8 cellular contexts compared by ENCODE assay signal in the genomic region with DNA sequence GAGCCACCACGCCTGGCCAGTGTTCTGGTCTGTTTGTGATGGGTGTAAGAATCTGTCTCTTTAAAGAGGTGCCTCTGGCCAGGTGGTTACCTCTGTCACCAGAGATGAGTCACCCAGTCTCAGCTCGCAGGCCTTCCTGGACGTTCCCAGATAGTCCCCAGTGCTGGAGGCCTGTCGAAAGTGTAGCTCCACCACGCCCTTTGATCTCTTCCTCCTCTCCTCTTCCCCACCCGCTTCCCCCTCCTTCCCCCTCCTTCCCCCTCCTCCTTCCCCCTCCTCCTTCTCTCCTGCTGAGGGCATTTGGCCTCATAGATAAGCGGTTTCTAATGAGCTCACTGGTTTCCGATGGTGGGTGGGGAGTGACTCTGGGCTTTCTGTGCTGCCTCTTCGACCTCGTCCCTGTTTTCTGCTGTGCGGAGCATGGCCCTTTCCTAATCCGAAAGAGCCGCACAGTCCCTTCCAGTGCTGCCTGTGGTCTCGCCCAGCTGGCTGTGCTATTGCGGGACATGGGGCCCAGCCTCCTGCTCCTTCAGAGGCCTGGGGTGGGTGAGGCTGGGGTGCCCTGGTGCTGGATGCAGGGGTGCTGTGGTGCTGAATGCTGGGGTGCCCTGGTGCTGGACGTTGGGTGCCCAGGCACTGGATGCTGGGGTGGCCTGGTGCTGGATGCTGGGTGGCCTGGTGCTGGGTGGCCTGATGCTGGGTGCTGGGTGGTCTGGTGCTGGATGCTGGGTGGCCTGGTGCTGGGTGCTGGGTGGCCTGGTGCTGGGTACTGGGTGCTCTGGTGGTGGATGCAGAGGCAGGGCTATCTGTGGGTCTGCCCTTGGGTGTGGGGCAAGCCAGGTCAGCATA. TPM values are rescaled to one million over a fixed set of nuclear protein-coding genes. Genes with fewer than 3 reads are reported as not detected.
DNase-seq lines count a peak whose midpoint lies in the region; ATAC-seq and TF ChIP-seq lines count a peak whose summit lies in the region.

No MANE protein-coding gene starts in this region.

- peaks cover 7% of the 10 kb centered on the region for H3K4me1 ChIP-seq in BE2C
- peaks cover 21 to 66% (median 50%) of the 10 kb centered on the region in 9 donors for H3K4me1 ChIP-seq in heart right ventricle
- H3K4me1 ChIP-seq in HAP-1, result peaks cover 7% of the 10 kb centered on the region

- H3K4me3 Mint-ChIP-seq in activated B cell treated with CpG ODN at 0.5 μM for 24 hours, result no peak overlapping the region
- H3K4me3 Mint-ChIP-seq in stimulated activated naive CD8-positive, alpha-beta T cell treated with anti-CD3 and anti-CD28 coated beads, Interleukin-15, amount 100 ng/mL, for 72 hours, result peak overlapping the region; percentile 68 to 70

- no peaks in the 10 kb centered on the region for H3K9me3 Mint-ChIP-seq in activated B cell treated with CpG ODN at 0.5 μM for 24 hours
- no peaks in the 10 kb centered on the region for H3K9me3 Mint-ChIP-seq in stimulated activated naive CD8-positive, alpha-beta T cell treated with anti-CD3 and anti-CD28 coated beads, Interleukin-15, amount 100 ng/mL, for 72 hours

- peaks cover 12% of the 10 kb centered on the region for H3K36me3 Mint-ChIP-seq in activated B cell treated with CpG ODN at 0.5 μM for 24 hours (ENCODE audit: low read depth)

- H3K27me3 Mint-ChIP-seq in activated B cell treated with CpG ODN at 0.5 μM for 24 hours, result no peaks in the 10 kb centered on the region
- H3K27me3 Mint-ChIP-seq in stimulated activated naive CD8-positive, alpha-beta T cell treated with anti-CD3 and anti-CD28 coated beads, Interleukin-15, amount 100 ng/mL, for 72 hours, result no peaks in the 10 kb centered on the region

- no peak for TF ChIP-seq CTCF in BE2C (IDR thresholded peaks at IDR 0.05; ENCODE audit: low read depth, low read length)
- TF ChIP-seq CTCF in activated B cell treated with CpG ODN at 0.5 μM for 24 hours (IDR thresholded peaks at IDR 0.05), result no peak
- TF ChIP-seq CTCF in heart right ventricle (IDR thresholded peaks at IDR 0.05), result no peak

- no peak overlapping the region for H3K27ac Mint-ChIP-seq in activated B cell treated with CpG ODN at 0.5 μM for 24 hours
- H3K27ac Mint-ChIP-seq in stimulated activated naive CD8-positive, alpha-beta T cell treated with anti-CD3 and anti-CD28 coated beads, Interleukin-15, amount 100 ng/mL, for 72 hours, result peak overlapping the region; percentile 86 to 95

- peak overlapping the region in 7 of 10 donors; percentile 44 to 69 (median 53) for H3K27ac ChIP-seq in heart right ventricle

- ATAC-seq in activated B cell treated with CpG ODN at 0.5 μM for 24 hours (ENCODE audit: low read depth), result peak; percentile 58
- ATAC-seq in heart right ventricle, result peak; percentile 50 to 77 (median 60)
- ATAC-seq in stimulated activated naive CD8-positive, alpha-beta T cell treated with anti-CD3 and anti-CD28 coated beads, Interleukin-15, amount 100 ng/mL, for 72 hours, result peak; percentile 82

- POLR2A ChIA-PET in HEK293T (lab: Yijun Ruan, JAX), result interaction anchor here (1.2 kb wide), 1 partner anchor 18 kb away, joined by 4 read pairs; no protein-coding TSS in a partner anchor
- POLR2A ChIA-PET in activated B cell treated with CpG ODN at 0.5 μM for 24 hours (lab: Charles Lee), result interaction anchor here (0.6 kb wide), 1 partner anchor 54 kb away, joined by 8 read pairs; no protein-coding TSS in a partner anchor

- CTCF ChIA-PET in HEK293T (lab: Yijun Ruan, JAX), result no interaction called here
- CTCF ChIA-PET in activated B cell treated with CpG ODN at 0.5 μM for 24 hours (lab: Charles Lee), result no interaction called here

- H3K9me3 ChIP-seq in BE2C (no peaks in the 10 kb centered on the region), heart right ventricle (no peaks in the 10 kb centered on the region), HAP-1 (no peaks in the 10 kb centered on the region)

- in situ Hi-C loops in HAP-1 (cut with MboI; ENCODE audit: low sequenced_read_pairs), result no loop called here

- peak; percentile 34 for DNase-seq in BE2C
- DNase-seq in HEK293T (ENCODE audit: extremely low spot score), result peak; percentile 51
- no peak for DNase-seq in activated B cell treated with CpG ODN at 0.5 μM for 24 hours
- peak in 1 of 2 donors; percentile 33 for DNase-seq in heart right ventricle
- peak; percentile 17 to 38 for DNase-seq in stimulated activated naive CD8-positive, alpha-beta T cell treated with anti-CD3 and anti-CD28 coated beads, Interleukin-15, amount 100 ng/mL, for 72 hours
- no peak for DNase-seq in medulla oblongata (ENCODE audit: extremely low spot score)
- DNase-seq in SHP77 (lab: John Stamatoyannopoulos, UW), result no peak
- DNase-seq in HAP-1 (ENCODE audit: low spot score in 2 of 2), result no peak

- H3K4me3 ChIP-seq in BE2C (ENCODE audit: low read depth, low read length) (no peak overlapping the region), heart right ventricle (no peak overlapping the region), HAP-1 (no peak overlapping the region)

- no peaks in the 10 kb centered on the region for H3K27me3 ChIP-seq in BE2C
- H3K27me3 ChIP-seq in heart right ventricle, result no peaks in the 10 kb centered on the region
- no peaks in the 10 kb centered on the region for H3K27me3 ChIP-seq in HAP-1 (ENCODE audit: low read depth)

- intact Hi-C loops in activated B cell treated with CpG ODN at 0.5 μM for 24 hours (cut with micrococcal nuclease) (no loop called here), heart right ventricle (cut with DNase I) (no loop called here)

- H3K36me3 ChIP-seq in BE2C (no peaks in the 10 kb centered on the region), heart right ventricle (peaks cover 0 to 12% (median 0%) of the 10 kb centered on the region in 9 donors), HAP-1 (replicated peaks) (no peaks in the 10 kb centered on the region)

- WGBS in heart right ventricle, 2 donors, result 20 to 31% methylated on average over 16 of the region's 16 CpGs

- H3K4me1 Mint-ChIP-seq in activated B cell treated with CpG ODN at 0.5 μM for 24 hours, result peaks cover 35% of the 10 kb centered on the region
- peaks cover 94% of the 10 kb centered on the region for H3K4me1 Mint-ChIP-seq in stimulated activated naive CD8-positive, alpha-beta T cell treated with anti-CD3 and anti-CD28 coated beads, Interleukin-15, amount 100 ng/mL, for 72 hours

TF ChIP-seq in HEK293T, 16 proteins besides CTCF, POLR2A, EP300 and RAD21:
- TF ChIP-seq ZNF384 (IDR thresholded peaks at IDR 0.05), result no peak

RNA-seq across cellular contexts. Expression of a gene that starts 19.2 kb away (rescaled TPM):
- 20.6 TPM for polyA plus RNA-seq in BE2C (2012; ENCODE audit: insufficient read depth, insufficient read length, low read depth)
- 48.9 and 57.7 TPM in 2 replicates for total RNA-seq in activated B cell treated with CpG ODN at 0.5 μM for 24 hours
- total RNA-seq in heart right ventricle, result 100 to 1,000 TPM in 1 of 10 donors, 10 to 100 TPM in 9; 54.6 to 110 (median 66.5) TPM
- polyA plus RNA-seq in heart right ventricle, result 10 to 100 TPM; 19.7 to 20.7 TPM

Comparison
In these comparisons a context has a peak if more than half of its experiments do, and no peak if none do; other contexts are left out.
1. DNase-seq: peak in BE2C (single experiment), HEK293T (single experiment) and stimulated activated naive CD8-positive, alpha-beta T cell treated with anti-CD3 and anti-CD28 coated beads, Interleukin-15, amount 100 ng/mL, for 72 hours (2 of 2); none in activated B cell treated with CpG ODN at 0.5 μM for 24 hours (single experiment), medulla oblongata (single experiment), SHP77 (0 of 2) and HAP-1 (0 of 2).
2. Peak in every context shown above with its lines, with median percentiles within 50 percentile points of each other: ATAC-seq.